In the genomic region with DNA sequence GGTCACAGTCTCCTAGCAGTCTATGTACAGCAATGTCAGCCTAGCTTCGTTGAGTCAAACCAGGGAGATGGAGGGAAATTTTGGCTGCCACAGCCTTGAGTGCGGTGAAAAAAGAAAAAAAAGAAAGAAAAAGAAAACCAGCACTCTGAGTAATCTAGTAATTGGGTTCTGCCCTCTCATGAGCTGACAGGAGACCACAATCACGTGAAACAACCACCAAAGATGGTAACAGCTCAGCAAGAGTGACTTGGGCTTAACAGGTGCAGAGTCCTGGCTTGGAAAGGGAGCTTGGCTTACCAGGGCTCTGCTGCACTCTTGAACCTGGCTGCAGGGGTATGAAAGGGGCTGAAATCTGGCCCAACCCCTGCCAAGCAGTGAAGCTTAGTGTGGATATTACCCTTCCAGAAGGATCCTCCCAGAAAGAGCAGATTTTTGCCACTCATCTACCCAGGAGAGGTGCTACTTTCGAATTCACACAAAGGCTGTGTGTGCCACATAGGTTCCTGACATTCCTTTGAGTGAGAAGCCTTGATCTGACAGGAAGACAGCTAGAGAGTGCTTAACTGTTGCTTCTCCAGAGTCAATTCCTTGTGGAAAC, we compare ENCODE assay signal across 8 cellular contexts.
DNase-seq lines count a peak whose midpoint lies in the region; ATAC-seq and TF ChIP-seq lines count a peak whose summit lies in the region.

No MANE protein-coding gene starts in this region.

- no peaks in the 10 kb centered on the region for H3K9me3 ChIP-seq in HAP-1

- H3K4me3 ChIP-seq in GM12865 (ENCODE audit: low read depth, low read length) (no peak overlapping the region; the same call in 1 of the 2 replicates), HAP-1 (no peak overlapping the region)

- ATAC-seq in HG02571 (IDR thresholded peaks at IDR 0.05; ENCODE audit: unreplicated experiment) = peak; percentile 91

- TF ChIP-seq CTCF in GM12865 (IDR thresholded peaks at IDR 0.05; ENCODE audit: insufficient read depth, low read depth, low read length, missing control alignments) = no peak

- no peaks in the 10 kb centered on the region for H3K4me1 ChIP-seq in HAP-1

- in situ Hi-C loops in HAP-1 (cut with MboI; ENCODE audit: low sequenced_read_pairs) = no loop called here

- no peaks in the 10 kb centered on the region for H3K36me3 ChIP-seq in HAP-1 (replicated peaks)

- H3K27me3 ChIP-seq in HAP-1 (ENCODE audit: low read depth) = no peaks in the 10 kb centered on the region

- DNase-seq in GM12865 (ENCODE audit: low read depth) = peak; percentile 97
- DNase-seq in SW480 (ENCODE audit: low spot score) = peak; percentile 5
- peak; percentile 72 for DNase-seq in astrocyte of the hippocampus (ENCODE audit: low read depth, low spot score)
- peak; percentile 36 for DNase-seq in stimulated activated CD8-positive, alpha-beta memory T cell treated with anti-CD3 and anti-CD28 coated beads, Interleukin-12 subunit alpha, Interleukin-12 subunit beta, amount 100 ng/mL, for 4 hours (ENCODE audit: low read depth)
- no peak for DNase-seq in NCI-H446 treated with DMSO at 0.1 percent for 48 hours (lab: John Stamatoyannopoulos, UW)
- DNase-seq in HAP-1 (ENCODE audit: low spot score in 2 of 2) = no peak
- no peak for DNase-seq in HK-2 (ENCODE audit: unreplicated experiment)

Comparison
In these comparisons a context has a peak if more than half of its experiments do, and no peak if none do; other contexts are left out.
1. DNase-seq: peak in GM12865 (single experiment), SW480 (single experiment), astrocyte of the hippocampus (single experiment) and stimulated activated CD8-positive, alpha-beta memory T cell treated with anti-CD3 and anti-CD28 coated beads, Interleukin-12 subunit alpha, Interleukin-12 subunit beta, amount 100 ng/mL, for 4 hours (single experiment); none in NCI-H446 treated with DMSO at 0.1 percent for 48 hours (single experiment), HAP-1 (0 of 2) and HK-2 (single experiment).